In genomic region chr12:56299853-56300643, GRCh38 we compare ENCODE assay signal across 8 cellular contexts. TPM values are rescaled to one million over a fixed set of nuclear protein-coding genes. Genes with fewer than 3 reads are reported as not detected.
DNase-seq lines count a peak whose midpoint lies in the region; ATAC-seq lines count a peak whose summit lies in the region.

Gene CS, minus strand, starts transcription at chr12:56300330. Its CDS starts 129 bp downstream, at chr12:56300201.

- H3K36me3 ChIP-seq in BLaER1 treated with 17β-estradiol and CSF1 and Interleukin-3, amounts not matched to agents 10 nM and 100 nM, result peaks cover 18 to 75% (median 53%) of the 10 kb centered on the region in 11 experiments

- DNase-seq in NCI-H748 (lab: John Stamatoyannopoulos, UW; ENCODE audit: unreplicated experiment) (peak; percentile 99), dedifferentiated amniotic fluid mesenchymal stem cell (ENCODE audit: extremely low spot score) (peak; percentile 96), left lobe of liver (ENCODE audit: low spot score) (peak; percentile 99)
- peak; percentile 98 for DNase-seq in activated CD4-positive, alpha-beta T cell treated with anti-CD3 and anti-CD28 coated beads, Interleukin-2, amount 50 U/mL, for 1 hour
- DNase-seq in stimulated activated CD4-positive, alpha-beta T cell treated with anti-CD3 and anti-CD28 coated beads, Interleukin-2, amount 100 ng/mL, for 4 hours (ENCODE audit: low read depth), result peak; percentile 98

- peak; percentile 93 for ATAC-seq in GM19351 (IDR thresholded peaks at IDR 0.05; ENCODE audit: unreplicated experiment)
- ATAC-seq in HG03521 (IDR thresholded peaks at IDR 0.05; ENCODE audit: unreplicated experiment), result peak; percentile 94
- ATAC-seq in left lobe of liver, result peak; percentile 87

- no peaks in the 10 kb centered on the region for H3K9me3 ChIP-seq in BLaER1 treated with 17β-estradiol and CSF1 and Interleukin-3, amounts not matched to agents 10 nM and 100 nM (replicated peaks in 1 of 11)

- H3K9ac ChIP-seq in BLaER1 treated with 17β-estradiol and CSF1 and Interleukin-3, amounts not matched to agents 10 nM and 100 nM, result peak within 1 kb of the TSS; percentile 87 to 96 (median 92)

- peak within 1 kb of the TSS; percentile 73 to 96 (median 86) for H3K4me3 ChIP-seq in BLaER1 treated with 17β-estradiol and CSF1 and Interleukin-3, amounts not matched to agents 10 nM and 100 nM

- H3K27me3 ChIP-seq in BLaER1 treated with 17β-estradiol and CSF1 and Interleukin-3, amounts not matched to agents 10 nM and 100 nM, result no peaks in the 10 kb centered on the region

- H3K4me2 ChIP-seq in BLaER1 treated with 17β-estradiol and CSF1 and Interleukin-3, amounts not matched to agents 10 nM and 100 nM, result peak within 1 kb of the TSS; percentile 87 to 98 (median 94)

- peak within 1 kb of the TSS; percentile 69 to 94 (median 90) for H3K27ac ChIP-seq in BLaER1 treated with 17β-estradiol and CSF1 and Interleukin-3, amounts not matched to agents 10 nM and 100 nM

- peaks cover 51 to 67% (median 61%) of the 10 kb centered on the region in 10 experiments for H3K4me1 ChIP-seq in BLaER1 treated with 17β-estradiol and CSF1 and Interleukin-3, amounts not matched to agents 10 nM and 100 nM

- peaks cover 23 to 50% (median 41%) of the 10 kb centered on the region in 11 experiments; a peak in 21 of 22 replicates for H4K20me1 ChIP-seq in BLaER1 treated with 17β-estradiol and CSF1 and Interleukin-3, amounts not matched to agents 10 nM and 100 nM

RNA-seq across cellular contexts. Expression of gene CS, which starts in this region (rescaled TPM):
- total RNA-seq in left lobe of liver, result 67.4 TPM

Comparison
In these comparisons a context has a peak if more than half of its experiments do, and no peak if none do; other contexts are left out.
1. Peak in every context shown above with its lines: DNase-seq, ATAC-seq, H3K4me3 ChIP-seq and H3K27ac ChIP-seq.